In the genomic region with DNA sequence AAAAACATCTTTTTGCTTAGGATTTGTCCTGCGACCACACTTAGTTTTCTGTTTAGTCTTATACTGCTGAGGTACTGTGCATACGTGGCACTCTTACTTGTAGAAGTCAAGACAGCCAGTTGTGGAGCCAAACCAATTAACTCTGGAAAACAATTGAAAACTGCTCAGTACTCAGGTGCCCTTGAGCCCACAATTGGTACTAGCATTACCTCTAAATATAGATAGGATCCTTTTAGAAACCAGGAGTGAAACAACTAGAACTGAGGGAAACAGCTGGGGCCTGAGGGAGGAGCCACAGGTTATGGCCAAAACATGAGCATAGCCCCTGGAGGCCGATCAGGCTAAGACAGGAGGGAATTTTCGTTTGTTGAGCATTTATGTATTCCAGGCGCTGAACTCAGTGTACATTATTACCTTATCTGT, we compare ENCODE assay signal across 8 cellular contexts. TPM values are rescaled to one million over a fixed set of nuclear protein-coding genes. Genes with fewer than 3 reads are reported as not detected.
DNase-seq lines count a peak whose midpoint lies in the region; ATAC-seq, FAIRE-seq and TF ChIP-seq lines count a peak whose summit lies in the region.

No MANE protein-coding gene starts in this region.

- CTCF ChIA-PET in HepG2 (lab: Yijun Ruan, JAX; ENCODE audit: low intra/inter-chr PET ratio, low total read pairs), result no interaction called here

- TF ChIP-seq RAD21 in HepG2 (CRISPR knock-in tag; IDR thresholded peaks at IDR 0.05), result no peak

- H3K36me3 ChIP-seq in HepG2 (replicated peaks in 1 of 2; ENCODE audit: control insufficient read depth in 1 of 2, insufficient read depth in 2 of 2, low read length in 2 of 2) (peaks cover 0 to 1% of the 10 kb centered on the region in 2 experiments; a peak in 2 of 5 replicates), right lobe of liver (no peaks in the 10 kb centered on the region), GM23248 (ENCODE audit: low read depth) (no peaks in the 10 kb centered on the region), iPS-18a (ENCODE audit: control insufficient read depth, low read depth, low read length) (no peaks in the 10 kb centered on the region), uterus (no peaks in the 10 kb centered on the region)

- H3K9ac ChIP-seq in HepG2 (ENCODE audit: insufficient read depth, low read depth, low read length), result peak overlapping the region; percentile 89
- no peak overlapping the region for H3K9ac ChIP-seq in GM23248
- no peak overlapping the region for H3K9ac ChIP-seq in iPS-18a (ENCODE audit: low read length)

- H3K79me2 ChIP-seq in HepG2 (ENCODE audit: insufficient read depth, low read length) (peaks cover 63% of the 10 kb centered on the region), GM23248 (ENCODE audit: insufficient read depth) (peaks cover 76% of the 10 kb centered on the region)

- no peak for TF ChIP-seq POLR2A in HepG2 (IDR thresholded peaks at IDR 0.05; ENCODE audit: insufficient read depth in 1 of 2, low read depth in 2 of 2, low read length in 2 of 2)
- TF ChIP-seq POLR2A in right lobe of liver (IDR thresholded peaks at IDR 0.05), result no peak
- TF ChIP-seq POLR2A in NB4 (IDR thresholded peaks at IDR 0.05; ENCODE audit: extremely low read depth, insufficient read length), result no peak
- TF ChIP-seq POLR2A in uterus (IDR thresholded peaks at IDR 0.05), result no peak

- TF ChIP-seq EP300 in HepG2 (IDR thresholded peaks at IDR 0.05; ENCODE audit: low read depth in 2 of 2, low read length in 2 of 2), result no peak
- TF ChIP-seq EP300 in HepG2 (CRISPR knock-in tag; IDR thresholded peaks at IDR 0.05; ENCODE audit: borderline replicate concordance), result no peak

- H3K27me3 ChIP-seq in HepG2 (ENCODE audit: control insufficient read depth in 1 of 2, insufficient read depth in 2 of 2, low read length in 2 of 2) (no peaks in the 10 kb centered on the region; a peak in 1 of 5 replicates), right lobe of liver (no peaks in the 10 kb centered on the region), GM23248 (replicated peaks; ENCODE audit: insufficient read depth) (no peaks in the 10 kb centered on the region), iPS-18a (ENCODE audit: control insufficient read depth, insufficient read depth, low read length) (peaks cover 10% of the 10 kb centered on the region), uterus (no peaks in the 10 kb centered on the region)

- no peak for FAIRE-seq in HepG2 (lab: Jason Lieb, UNC)

- no peaks in the 10 kb centered on the region for H3K9me3 ChIP-seq in HepG2 (ENCODE audit: low read length)
- no peaks in the 10 kb centered on the region for H3K9me3 ChIP-seq in right lobe of liver
- H3K9me3 ChIP-seq in GM23248 (ENCODE audit: low read depth), result no peaks in the 10 kb centered on the region
- H3K9me3 ChIP-seq in iPS-18a (ENCODE audit: control insufficient read depth, low read depth, low read length), result no peaks in the 10 kb centered on the region
- H3K9me3 ChIP-seq in uterus, result no peaks in the 10 kb centered on the region

- no TSS peak for BruUV-seq in HepG2 (replicated peaks; lab: Mats Ljungman, UMichigan)

- TF ChIP-seq CTCF in HepG2 (CRISPR knock-in tag; IDR thresholded peaks at IDR 0.05) (0 out of 2 replicates have a peak, but pooled peaks have one; percentile 18), right lobe of liver (IDR thresholded peaks at IDR 0.05) (peak in 2 of 4 donors; percentile 8 to 18), NB4 (IDR thresholded peaks at IDR 0.05; ENCODE audit: low read depth, low read length) (peak; percentile 24), uterus (IDR thresholded peaks at IDR 0.05) (peak; percentile 21 to 49 (median 27))

- H3K27ac ChIP-seq in HepG2 (ENCODE audit: extremely low read length, insufficient read depth, low read length) (peak overlapping the region; percentile 35), right lobe of liver (no peak overlapping the region), GM23248 (no peak overlapping the region), iPS-18a (ENCODE audit: low read length) (no peak overlapping the region), uterus (peak overlapping the region; percentile 7 to 50)

- H4K20me1 ChIP-seq in HepG2 (ENCODE audit: insufficient read depth, low read length), result peaks cover 3% of the 10 kb centered on the region; the same call in 1 of the 2 replicates
- H4K20me1 ChIP-seq in GM23248 (ENCODE audit: insufficient read depth), result 0 out of 2 replicates have a peak, but pooled peaks cover 4% of the 10 kb centered on the region

- ATAC-seq in HepG2, result peak; percentile 45
- ATAC-seq in right lobe of liver, result no peak

- H3K4me1 ChIP-seq in HepG2 (ENCODE audit: insufficient read depth, low read length) (peaks cover 70% of the 10 kb centered on the region), right lobe of liver (peaks cover 0 to 8% (median 0%) of the 10 kb centered on the region in 4 donors), GM23248 (ENCODE audit: insufficient read depth) (peaks cover 24% of the 10 kb centered on the region), iPS-18a (ENCODE audit: control insufficient read depth, low read depth, low read length) (peaks cover 16% of the 10 kb centered on the region), uterus (peaks cover 0 to 6% of the 10 kb centered on the region in 2 donors)

- no peaks in the 10 kb centered on the region for H3K9me2 ChIP-seq in GM23248 (ENCODE audit: insufficient read depth)

- WGBS in HepG2 (ENCODE audit: low lambda C conversion rate), result 46% methylated on average over 5 of the region's 5 CpGs
- 48% methylated on average over 5 of the region's 5 CpGs for WGBS in right lobe of liver (ENCODE audit: insufficient coverage, low coverage, low lambda C conversion rate, missing lambda C conversion rate)
- whole genome bisulfite sequencing in GM23248 (ENCODE audit: low coverage in 1 of 2, low lambda C conversion rate in 2 of 2, missing lambda C conversion rate in 2 of 2), 2 experiments, result 52 to 55% methylated on average over 5 of the region's 5 CpGs

- H3K4me3 ChIP-seq in HepG2 (replicated peaks in 1 of 3; ENCODE audit: insufficient read depth in 1 of 3, low read depth in 2 of 3, low read length in 3 of 3), result peak overlapping the region; percentile 4 to 45 (median 7); a peak in 3 of 6 replicates
- no peak overlapping the region for H3K4me3 ChIP-seq in right lobe of liver
- peak overlapping the region; percentile 17; the same call in 1 of the 2 replicates for H3K4me3 ChIP-seq in GM23248
- no peak overlapping the region for H3K4me3 ChIP-seq in NB4 (ENCODE audit: low read depth, low read length)
- H3K4me3 ChIP-seq in iPS-18a (ENCODE audit: low read length), result peak overlapping the region; percentile 5
- H3K4me3 ChIP-seq in uterus, result no peak overlapping the region

- no peak overlapping the region for H2AFZ ChIP-seq in HepG2 (ENCODE audit: low read length)
- H2AFZ ChIP-seq in GM23248, result 0 out of 2 replicates have a peak overlapping the region, but pooled peaks have one; percentile 17

- intact Hi-C loops in HepG2 (cut with micrococcal nuclease; ENCODE audit: unreplicated experiment) (loop anchor here (10.0 kb wide), 1 partner anchor 55 kb away; no protein-coding TSS in a partner anchor), right lobe of liver (cut with DNase I) (loop anchor here in 1 of 2 donors (10.0 kb wide), 1 partner anchor 145 kb away; no protein-coding TSS in a partner anchor), uterus (cut with DNase I; ENCODE audit: low total_unique reads) (no loop called here)

- peaks cover 27% of the 10 kb centered on the region for H3F3A ChIP-seq in GM23248 (ENCODE audit: insufficient read depth)

- in situ Hi-C loops in HepG2 (cut with HindIII; ENCODE audit: extremely low pct_ligation_motif_present, low pct_unique_long_range_greater_than_20kb), result loop anchor here (5.0 kb wide), 1 partner anchor 128 kb away; no protein-coding TSS in a partner anchor
- in situ Hi-C loops in GM23248 (cut with MboI), result loop anchor here (10.0 kb wide), 1 partner anchor 135 kb away; no protein-coding TSS in a partner anchor

- H3K4me2 ChIP-seq in HepG2 (ENCODE audit: low read depth, low read length) (peak overlapping the region; percentile 81), GM23248 (ENCODE audit: unreplicated experiment) (no peak overlapping the region)

- DNase-seq in HepG2 (ENCODE audit: low spot score) (peak; percentile 41), right lobe of liver (no peak), GM23248 (peak; percentile 68), NB4 (ENCODE audit: low read depth) (peak; percentile 62), uterus (peak in 1 of 2 donors; percentile 27), middle frontal gyrus (ENCODE audit: extremely low spot score, low spot score) (no peak)
- DNase-seq in activated CD4-positive, alpha-beta T cell treated with anti-CD3 and anti-CD28 coated beads, Interleukin-2, amount 50 U/mL, for 48 hours, result peak; percentile 24 to 40

- POLR2A ChIA-PET in HepG2 (lab: Yijun Ruan, JAX), result no interaction called here

RNA-seq across cellular contexts. Expression of gene SPATS2, which starts 2.5 kb away (rescaled TPM):
- total RNA-seq in HepG2 (2016; rRNA removed; fragmentation: Illumina TruSeq; extraction: Trizol) (19.3 and 27.2 TPM in 2 replicates), right lobe of liver (1 to 10 TPM; 3.2 to 6.1 (median 4.4) TPM), uterus (10 to 100 TPM in 2 of 4 donors, 1 to 10 TPM in 2; 3.3 to 46.0 (median 16.0) TPM)
- total RNA-seq in HepG2 (2016; cell fraction: cytosol; rRNA removed; fragmentation: Illumina TruSeq; extraction: Trizol; ENCODE audit: low read depth), result 20.9 and 21.2 TPM in 2 replicates
- 19.2 and 23.0 TPM in 2 replicates for total RNA-seq in HepG2 (2016; cell fraction: insoluble cytoplasmic fraction; rRNA removed; fragmentation: Illumina TruSeq; extraction: Trizol)
- 22.6 and 23.1 TPM in 2 replicates for total RNA-seq in HepG2 (2016; cell fraction: membrane; rRNA removed; fragmentation: Illumina TruSeq; extraction: Trizol)
- 16.9 and 19.5 TPM in 2 replicates for total RNA-seq in HepG2 (2016; cell fraction: nucleus; rRNA removed; fragmentation: Illumina TruSeq; extraction: Trizol)
- polyA plus RNA-seq in HepG2 (2011; rRNA removed) (24.9 and 28.1 TPM in 2 replicates), GM23248 (2016; fragmentation: Nextera tagmentation; extraction: Ambion mirVana) (22.3 and 22.4 TPM in 2 replicates)
- 16.7 and 21.9 TPM in 2 replicates for polyA plus RNA-seq in HepG2 (2011; cell fraction: cytosol; rRNA removed)
- 15.8 and 19.7 TPM in 2 replicates for polyA plus RNA-seq in HepG2 (2011; cell fraction: nucleus; rRNA removed)
- polyA plus RNA-seq in HepG2 (2012), result 13.4 and 17.4 TPM in 2 replicates
- polyA plus RNA-seq in HepG2 (2016; cell fraction: cytosol; fragmentation: Illumina TruSeq; extraction: Trizol; ENCODE audit: low read depth), result 5.2 and 7.9 TPM in 2 replicates
- polyA plus RNA-seq in HepG2 (2016; cell fraction: insoluble cytoplasmic fraction; fragmentation: Illumina TruSeq; extraction: Trizol; ENCODE audit: low read depth), result 30.6 and 32.3 TPM in 2 replicates
- polyA plus RNA-seq in HepG2 (2016; cell fraction: membrane; fragmentation: Illumina TruSeq; extraction: Trizol; ENCODE audit: low read depth), result 16.0 and 17.8 TPM in 2 replicates
- 32.3 and 37.2 TPM in 2 replicates for polyA plus RNA-seq in HepG2 (2016; cell fraction: nucleus; fragmentation: Illumina TruSeq; extraction: Trizol; ENCODE audit: insufficient read depth, low read depth)
- 36.5 and 107 TPM in 2 replicates for polyA minus RNA-seq in HepG2 (2011; rRNA and poly(A)+ RNA removed; ENCODE audit: low replicate concordance)
- polyA minus RNA-seq in HepG2 (2011; cell fraction: cytosol; rRNA and poly(A)+ RNA removed), result 22.7 and 27.1 TPM in 2 replicates
- 41.5 and 48.9 TPM in 2 replicates for polyA minus RNA-seq in HepG2 (2011; cell fraction: nucleus; rRNA and poly(A)+ RNA removed)
- total RNA-seq in GM23248 (2014; rRNA removed; shearing (Covaris generic)), result 13.7 and 25.0 TPM in 2 replicates

RNA-seq across cellular contexts. Expression of gene DNAJC22, which starts 23.0 kb away (rescaled TPM):
- total RNA-seq in HepG2 (2016; rRNA removed; fragmentation: Illumina TruSeq; extraction: Trizol), result 23.0 and 31.7 TPM in 2 replicates
- total RNA-seq in HepG2 (2016; cell fraction: cytosol; rRNA removed; fragmentation: Illumina TruSeq; extraction: Trizol; ENCODE audit: low read depth), result 8.6 and 10.6 TPM in 2 replicates
- total RNA-seq in HepG2 (2016; cell fraction: insoluble cytoplasmic fraction; rRNA removed; fragmentation: Illumina TruSeq; extraction: Trizol), result 28.2 and 31.3 TPM in 2 replicates
- total RNA-seq in HepG2 (2016; cell fraction: membrane; rRNA removed; fragmentation: Illumina TruSeq; extraction: Trizol), result 31.0 and 32.2 TPM in 2 replicates
- 18.7 and 28.7 TPM in 2 replicates for total RNA-seq in HepG2 (2016; cell fraction: nucleus; rRNA removed; fragmentation: Illumina TruSeq; extraction: Trizol)
- polyA plus RNA-seq in HepG2 (2011; rRNA removed), result 25.2 and 25.3 TPM in 2 replicates
- 21.8 and 23.4 TPM in 2 replicates for polyA plus RNA-seq in HepG2 (2011; cell fraction: cytosol; rRNA removed)
- polyA plus RNA-seq in HepG2 (2011; cell fraction: nucleus; rRNA removed), result 17.7 and 19.2 TPM in 2 replicates
- 12.3 and 19.2 TPM in 2 replicates for polyA plus RNA-seq in HepG2 (2012)
- 8.0 and 8.6 TPM in 2 replicates for polyA plus RNA-seq in HepG2 (2016; cell fraction: cytosol; fragmentation: Illumina TruSeq; extraction: Trizol; ENCODE audit: low read depth)
- polyA plus RNA-seq in HepG2 (2016; cell fraction: insoluble cytoplasmic fraction; fragmentation: Illumina TruSeq; extraction: Trizol; ENCODE audit: low read depth), result 23.5 TPM in 2 replicates
- 19.8 and 20.5 TPM in 2 replicates for polyA plus RNA-seq in HepG2 (2016; cell fraction: membrane; fragmentation: Illumina TruSeq; extraction: Trizol; ENCODE audit: low read depth)
- 33.4 and 37.4 TPM in 2 replicates for polyA plus RNA-seq in HepG2 (2016; cell fraction: nucleus; fragmentation: Illumina TruSeq; extraction: Trizol; ENCODE audit: insufficient read depth, low read depth)
- 5.2 and 42.6 TPM in 2 replicates for polyA minus RNA-seq in HepG2 (2011; rRNA and poly(A)+ RNA removed; ENCODE audit: low replicate concordance)
- 11.0 and 11.7 TPM in 2 replicates for polyA minus RNA-seq in HepG2 (2011; cell fraction: cytosol; rRNA and poly(A)+ RNA removed)
- polyA minus RNA-seq in HepG2 (2011; cell fraction: nucleus; rRNA and poly(A)+ RNA removed), result 13.9 and 17.5 TPM in 2 replicates
- total RNA-seq in right lobe of liver, result 10 to 100 TPM; 36.5 to 49.1 (median 43.7) TPM
- total RNA-seq in GM23248 (2014; rRNA removed; shearing (Covaris generic)), result 1.5 and 2.5 TPM in 2 replicates
- polyA plus RNA-seq in GM23248 (2016; fragmentation: Nextera tagmentation; extraction: Ambion mirVana), result 0.69 and 1.9 TPM in 2 replicates
- 1 to 10 TPM in 1 of 4 donors, not detected in 3; 4.5 TPM for total RNA-seq in uterus

RNA-seq across cellular contexts. Expression of gene C1QL4, which starts 32.7 kb away (rescaled TPM):
- total RNA-seq in HepG2 (2016; rRNA removed; fragmentation: Illumina TruSeq; extraction: Trizol), result not detected in 2 replicates
- total RNA-seq in HepG2 (2016; cell fraction: cytosol; rRNA removed; fragmentation: Illumina TruSeq; extraction: Trizol; ENCODE audit: low read depth), result not detected in 2 replicates
- total RNA-seq in HepG2 (2016; cell fraction: insoluble cytoplasmic fraction; rRNA removed; fragmentation: Illumina TruSeq; extraction: Trizol), result not detected in 2 replicates
- total RNA-seq in HepG2 (2016; cell fraction: membrane; rRNA removed; fragmentation: Illumina TruSeq; extraction: Trizol), result not detected in 2 replicates
- not detected in 2 replicates for total RNA-seq in HepG2 (2016; cell fraction: nucleus; rRNA removed; fragmentation: Illumina TruSeq; extraction: Trizol)
- polyA plus RNA-seq in HepG2 (2011; rRNA removed), result 0.03 TPM in 2 replicates
- polyA plus RNA-seq in HepG2 (2011; cell fraction: cytosol; rRNA removed), result 0.06 and 0.08 TPM in 2 replicates
- 0.07 TPM in 1 of 2 replicates, not detected in the other for polyA plus RNA-seq in HepG2 (2011; cell fraction: nucleus; rRNA removed)
- polyA plus RNA-seq in HepG2 (2012), result 0.07 and 0.12 TPM in 2 replicates
- polyA plus RNA-seq in HepG2 (2016; cell fraction: cytosol; fragmentation: Illumina TruSeq; extraction: Trizol; ENCODE audit: low read depth), result not detected in 2 replicates
- polyA plus RNA-seq in HepG2 (2016; cell fraction: insoluble cytoplasmic fraction; fragmentation: Illumina TruSeq; extraction: Trizol; ENCODE audit: low read depth), result not detected in 2 replicates
- not detected in 2 replicates for polyA plus RNA-seq in HepG2 (2016; cell fraction: membrane; fragmentation: Illumina TruSeq; extraction: Trizol; ENCODE audit: low read depth)
- polyA plus RNA-seq in HepG2 (2016; cell fraction: nucleus; fragmentation: Illumina TruSeq; extraction: Trizol; ENCODE audit: insufficient read depth, low read depth), result not detected in 2 replicates
- 0.09 TPM in 1 of 2 replicates, not detected in the other for polyA minus RNA-seq in HepG2 (2011; rRNA and poly(A)+ RNA removed; ENCODE audit: low replicate concordance)
- polyA minus RNA-seq in HepG2 (2011; cell fraction: cytosol; rRNA and poly(A)+ RNA removed), result not detected in 2 replicates
- not detected in 2 replicates for polyA minus RNA-seq in HepG2 (2011; cell fraction: nucleus; rRNA and poly(A)+ RNA removed)
- total RNA-seq in right lobe of liver, result not detected
- total RNA-seq in GM23248 (2014; rRNA removed; shearing (Covaris generic)), result not detected in 2 replicates
- not detected in 2 replicates for polyA plus RNA-seq in GM23248 (2016; fragmentation: Nextera tagmentation; extraction: Ambion mirVana)
- 1 to 10 TPM in 1 of 4 donors, not detected in 3; 1.7 TPM for total RNA-seq in uterus

RNA-seq across cellular contexts. Expression of gene TROAP, which starts 46.7 kb away (rescaled TPM):
- 27.0 and 30.9 TPM in 2 replicates for total RNA-seq in HepG2 (2016; rRNA removed; fragmentation: Illumina TruSeq; extraction: Trizol)
- 39.0 and 40.8 TPM in 2 replicates for total RNA-seq in HepG2 (2016; cell fraction: cytosol; rRNA removed; fragmentation: Illumina TruSeq; extraction: Trizol; ENCODE audit: low read depth)
- total RNA-seq in HepG2 (2016; cell fraction: insoluble cytoplasmic fraction; rRNA removed; fragmentation: Illumina TruSeq; extraction: Trizol), result 23.8 and 32.4 TPM in 2 replicates
- total RNA-seq in HepG2 (2016; cell fraction: membrane; rRNA removed; fragmentation: Illumina TruSeq; extraction: Trizol), result 29.7 and 31.6 TPM in 2 replicates
- 29.6 and 32.8 TPM in 2 replicates for total RNA-seq in HepG2 (2016; cell fraction: nucleus; rRNA removed; fragmentation: Illumina TruSeq; extraction: Trizol)
- polyA plus RNA-seq in HepG2 (2011; rRNA removed), result 14.8 and 22.5 TPM in 2 replicates
- 5.9 and 12.4 TPM in 2 replicates for polyA plus RNA-seq in HepG2 (2011; cell fraction: cytosol; rRNA removed)
- polyA plus RNA-seq in HepG2 (2011; cell fraction: nucleus; rRNA removed), result 41.8 and 61.6 TPM in 2 replicates
- 10.3 and 16.7 TPM in 2 replicates for polyA plus RNA-seq in HepG2 (2012)
- 31.5 and 36.5 TPM in 2 replicates for polyA plus RNA-seq in HepG2 (2016; cell fraction: cytosol; fragmentation: Illumina TruSeq; extraction: Trizol; ENCODE audit: low read depth)
- 34.0 and 36.9 TPM in 2 replicates for polyA plus RNA-seq in HepG2 (2016; cell fraction: insoluble cytoplasmic fraction; fragmentation: Illumina TruSeq; extraction: Trizol; ENCODE audit: low read depth)
- 22.9 and 31.7 TPM in 2 replicates for polyA plus RNA-seq in HepG2 (2016; cell fraction: membrane; fragmentation: Illumina TruSeq; extraction: Trizol; ENCODE audit: low read depth)
- 91.9 and 95.0 TPM in 2 replicates for polyA plus RNA-seq in HepG2 (2016; cell fraction: nucleus; fragmentation: Illumina TruSeq; extraction: Trizol; ENCODE audit: insufficient read depth, low read depth)
- 20.0 and 123 TPM in 2 replicates for polyA minus RNA-seq in HepG2 (2011; rRNA and poly(A)+ RNA removed; ENCODE audit: low replicate concordance)
- 6.9 and 7.2 TPM in 2 replicates for polyA minus RNA-seq in HepG2 (2011; cell fraction: cytosol; rRNA and poly(A)+ RNA removed)
- polyA minus RNA-seq in HepG2 (2011; cell fraction: nucleus; rRNA and poly(A)+ RNA removed), result 28.0 and 47.6 TPM in 2 replicates
- total RNA-seq in right lobe of liver, result 1 to 10 TPM in 2 of 6 experiments, under 1 TPM in 4; 0.24 to 2.6 (median 0.93) TPM
- 4.4 and 6.2 TPM in 2 replicates for total RNA-seq in GM23248 (2014; rRNA removed; shearing (Covaris generic))
- 8.8 and 11.7 TPM in 2 replicates for polyA plus RNA-seq in GM23248 (2016; fragmentation: Nextera tagmentation; extraction: Ambion mirVana)
- 10 to 100 TPM in 1 of 4 donors, 1 to 10 TPM in 1, not detected in 2; 1.8 to 10.2 TPM for total RNA-seq in uterus

Comparison
In these comparisons a context has a peak if more than half of its experiments do, and no peak if none do; other contexts are left out.
1. DNase-seq: peak in HepG2 (single experiment), GM23248 (single experiment), NB4 (single experiment) and activated CD4-positive, alpha-beta T cell treated with anti-CD3 and anti-CD28 coated beads, Interleukin-2, amount 50 U/mL, for 48 hours (2 of 2); none in right lobe of liver (0 of 3) and middle frontal gyrus (single experiment).
2. H3K27ac ChIP-seq: peak in HepG2 (single experiment) and uterus (2 of 2); none in right lobe of liver (0 of 3), GM23248 (single experiment) and iPS-18a (single experiment).
3. H3K4me3 ChIP-seq: peak in HepG2 (3 of 3), GM23248 (single experiment) and iPS-18a (single experiment); none in right lobe of liver (0 of 3), NB4 (single experiment) and uterus (0 of 2).